In genomic region chr10:8055420-8056349, GRCh38 we compare ENCODE assay signal across 8 cellular contexts. TPM values are rescaled to one million over a fixed set of nuclear protein-coding genes. Genes with fewer than 3 reads are reported as not detected.
DNase-seq lines count a peak whose midpoint lies in the region; ATAC-seq and TF ChIP-seq lines count a peak whose summit lies in the region.

No MANE protein-coding gene starts in this region.

- no peak for ATAC-seq in Right ventricle myocardium inferior
- ATAC-seq in HG03469 (IDR thresholded peaks at IDR 0.05; ENCODE audit: unreplicated experiment), result no peak

- no peaks in the 10 kb centered on the region for H3K9me3 ChIP-seq in breast epithelium

- WGBS in urinary bladder, result 36% methylated on average over 85 of the region's 85 CpGs

- peaks cover 0 to 33% of the 10 kb centered on the region in 2 donors for H3K27me3 ChIP-seq in breast epithelium

- intact Hi-C loops in Right ventricle myocardium inferior (cut with DNase I), result loop anchor here (10.0 kb wide), 2 partner anchors 219 to 419 kb away; no protein-coding TSS in a partner anchor
- intact Hi-C loops in cardiac septum (cut with DNase I), result no loop called here
- intact Hi-C loops in breast epithelium (cut with DNase I; ENCODE audit: low total_unique reads), result no loop called here

- peak overlapping the region; percentile 91 to 96 for H3K27ac ChIP-seq in breast epithelium
- H3K27ac ChIP-seq in urinary bladder (ENCODE audit: low read depth), result peak overlapping the region; percentile 75

- DNase-seq in Right ventricle myocardium inferior (ENCODE audit: missing footprints) (peak; percentile 53), cardiac septum (ENCODE audit: low spot score) (no peak), breast epithelium (ENCODE audit: low spot score in 2 of 2) (peak in 1 of 2 donors; percentile 52), mesenteric fat pad (ENCODE audit: low spot score) (peak; percentile 88), DMS79 (lab: John Stamatoyannopoulos, UW) (no peak), AG20443 (ENCODE audit: low spot score) (no peak)

- TF ChIP-seq CTCF in breast epithelium (IDR thresholded peaks at IDR 0.05), result no peak

- H3K4me3 ChIP-seq in breast epithelium, result peak overlapping the region; percentile 43 to 87 (median 72)
- peak overlapping the region; percentile 72 for H3K4me3 ChIP-seq in urinary bladder (ENCODE audit: low read depth, low read length)

- H3K36me3 ChIP-seq in breast epithelium (no peaks in the 10 kb centered on the region), urinary bladder (ENCODE audit: insufficient read depth) (no peaks in the 10 kb centered on the region)

- H3K4me1 ChIP-seq in breast epithelium (no peaks in the 10 kb centered on the region), urinary bladder (ENCODE audit: insufficient read depth) (no peaks in the 10 kb centered on the region)

- no peak for TF ChIP-seq POLR2A in breast epithelium (IDR thresholded peaks at IDR 0.05)

RNA-seq across cellular contexts. Expression of gene GATA3, which starts 1.2 kb away (rescaled TPM):
- total RNA-seq in Right ventricle myocardium inferior (1.3 TPM), cardiac septum (1.2 TPM), breast epithelium (10 to 100 TPM in 2 of 3 donors, under 1 TPM in 1; 0.48 to 36.4 (median 28.2) TPM), mesenteric fat pad (5.5 TPM), urinary bladder (10.6 TPM)
- polyA plus RNA-seq in urinary bladder, result 17.9 TPM

Comparison
In these comparisons a context has a peak if more than half of its experiments do, and no peak if none do; other contexts are left out.
1. DNase-seq: peak in Right ventricle myocardium inferior (single experiment) and mesenteric fat pad (single experiment); none in cardiac septum (single experiment), DMS79 (single experiment) and AG20443 (single experiment).